In the genomic region with DNA sequence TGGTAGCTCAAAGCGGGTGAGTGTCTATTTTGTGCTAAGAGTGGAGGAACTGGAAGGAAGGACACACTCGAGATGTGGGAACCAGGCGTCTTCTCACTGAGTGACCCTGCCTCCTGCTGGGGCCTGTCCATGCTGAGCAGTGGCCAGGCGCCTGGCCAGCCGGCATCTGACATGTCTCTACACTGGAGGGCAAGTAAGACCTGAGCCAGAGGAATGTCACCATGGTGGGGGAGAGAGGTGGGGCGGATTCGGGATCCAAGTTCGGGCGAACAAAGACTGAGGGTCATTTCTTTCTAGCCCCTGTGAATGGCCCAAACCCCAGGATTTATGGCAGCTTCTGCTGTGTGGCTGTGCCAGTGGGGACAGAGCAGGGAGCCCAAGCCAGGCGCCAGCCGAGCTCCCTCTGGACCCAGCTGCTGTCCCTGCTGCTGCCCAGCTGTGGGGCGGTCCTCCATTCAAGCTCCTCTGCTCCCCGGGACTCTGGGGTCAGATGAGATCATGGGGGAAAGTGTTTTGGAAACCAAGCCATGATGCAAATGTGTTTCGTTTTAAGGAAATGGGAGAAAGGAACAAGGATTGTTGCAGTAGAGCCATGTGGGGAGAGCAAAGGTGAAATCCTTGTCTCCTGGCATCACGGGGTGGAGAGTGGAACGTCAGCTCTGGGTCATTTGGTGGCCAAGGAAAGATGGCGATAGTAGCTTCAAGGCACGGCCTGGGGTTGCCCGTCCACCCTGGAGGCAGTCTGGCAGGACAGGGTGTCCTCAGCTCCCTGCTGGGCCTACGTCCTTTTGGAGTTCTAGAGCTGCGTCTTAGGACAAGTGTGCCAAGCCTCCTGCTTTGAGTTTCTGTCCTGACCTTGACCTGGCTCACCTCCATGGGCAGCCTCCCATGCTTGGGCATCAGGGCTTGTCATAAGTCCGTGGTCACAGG, we compare ENCODE assay signal across 16 cellular contexts. TPM values are rescaled to one million over a fixed set of nuclear protein-coding genes. Genes with fewer than 3 reads are reported as not detected.
DNase-seq lines count a peak whose midpoint lies in the region; ATAC-seq and TF ChIP-seq lines count a peak whose summit lies in the region.
"Had no signal": no experiment of that assay in that cellular context is flagged by ENCODE, and none has a peak within 500 bp of the region (broad histone marks: within the 10 kb centered on the region; RNA-seq: fewer than 3 reads in every experiment).

No MANE protein-coding gene starts in this region.

- in situ Hi-C loops in G401 (cut with HindIII; ENCODE audit: low sequenced_read_pairs) = no loop called here

- H3K36me3 Mint-ChIP-seq in progenitor cell of endocrine pancreas (ENCODE audit: insufficient read depth) = peaks cover 15% of the 10 kb centered on the region
- H3K36me3 Mint-ChIP-seq in T-helper 17 cell (ENCODE audit: low read depth) = peaks cover 12% of the 10 kb centered on the region

- peaks cover 4% of the 10 kb centered on the region for H3K27me3 Mint-ChIP-seq in progenitor cell of endocrine pancreas
- H3K27me3 Mint-ChIP-seq in T-helper 17 cell = no peaks in the 10 kb centered on the region
- H3K27me3 Mint-ChIP-seq: activated CD8-positive, alpha-beta memory T cell treated with anti-CD3 and anti-CD28 coated beads, Interleukin-2, amount 10 ng/mL, durations not matched to agents 7 days and 5 days; stimulated activated naive CD8-positive, alpha-beta T cell treated with anti-CD3 and anti-CD28 coated beads, Interleukin-15, amount 100 ng/mL, for 72 hours had no signal

- H3K4me3 Mint-ChIP-seq in progenitor cell of endocrine pancreas (ENCODE audit: low read depth) = no peak overlapping the region
- H3K4me3 Mint-ChIP-seq in T-helper 17 cell = no peak overlapping the region
- H3K4me3 Mint-ChIP-seq: activated CD8-positive, alpha-beta memory T cell treated with anti-CD3 and anti-CD28 coated beads, Interleukin-2, amount 10 ng/mL, durations not matched to agents 7 days and 5 days; CD14-positive monocyte; stimulated activated naive CD8-positive, alpha-beta T cell treated with anti-CD3 and anti-CD28 coated beads, Interleukin-15, amount 100 ng/mL, for 72 hours had no signal

- H3K9me3 Mint-ChIP-seq in progenitor cell of endocrine pancreas (ENCODE audit: low read depth) = no peaks in the 10 kb centered on the region
- H3K9me3 Mint-ChIP-seq: stimulated activated naive CD8-positive, alpha-beta T cell treated with anti-CD3 and anti-CD28 coated beads, Interleukin-15, amount 100 ng/mL, for 72 hours had no signal

- ATAC-seq in left ventricle myocardium superior (peak; percentile 49), T-helper 17 cell (no peak)
- no peak for ATAC-seq in stimulated activated naive CD8-positive, alpha-beta T cell treated with anti-CD3 and anti-CD28 coated beads, Interleukin-15, Interleukin-2, amounts not matched to agents 100 U/mL and 50 U/mL, for 24 hours
- ATAC-seq: activated CD8-positive, alpha-beta memory T cell treated with anti-CD3 and anti-CD28 coated beads, Interleukin-2, amount 10 ng/mL, durations not matched to agents 7 days and 5 days; stimulated activated naive CD8-positive, alpha-beta T cell treated with anti-CD3 and anti-CD28 coated beads, Interleukin-15, amount 100 ng/mL, for 72 hours had no signal

- DNase-seq in caudate nucleus (lab: John Stamatoyannopoulos, UW) (peak in 13 of 61 donors; percentile 12 to 64 (median 26)), left ventricle myocardium superior (peak; percentile 59), progenitor cell of endocrine pancreas (ENCODE audit: low spot score, unreplicated experiment) (no peak), G401 (ENCODE audit: low spot score) (no peak), T-helper 17 cell (no peak)
- no peak for DNase-seq in stimulated activated naive CD8-positive, alpha-beta T cell treated with anti-CD3 and anti-CD28 coated beads, Interleukin-15, Interleukin-2, amounts not matched to agents 100 U/mL and 50 U/mL, for 24 hours
- no peak for DNase-seq in stimulated activated naive CD4-positive, alpha-beta T cell (lab: John Stamatoyannopoulos, UW)
- DNase-seq: activated CD4-positive, CD25-positive, alpha-beta regulatory T cell treated with anti-CD3 and anti-CD28 coated beads, Interleukin-2, amount 50 U/mL, for 72 hours; activated CD8-positive, alpha-beta memory T cell treated with anti-CD3 and anti-CD28 coated beads, Interleukin-2, amount 10 ng/mL, durations not matched to agents 7 days and 5 days; activated gamma-delta T cell treated with Interleukin-2 at 50 U/mL for 16 hours; EL; GM23248; SIG-M5; stimulated activated naive CD8-positive, alpha-beta T cell treated with anti-CD3 and anti-CD28 coated beads, Interleukin-15, amount 100 ng/mL, for 72 hours had no signal

- peak overlapping the region; percentile 95 for H3K27ac Mint-ChIP-seq in progenitor cell of endocrine pancreas
- no peak overlapping the region for H3K27ac Mint-ChIP-seq in T-helper 17 cell
- H3K27ac Mint-ChIP-seq: activated CD8-positive, alpha-beta memory T cell treated with anti-CD3 and anti-CD28 coated beads, Interleukin-2, amount 10 ng/mL, durations not matched to agents 7 days and 5 days had no signal

- no peak for TF ChIP-seq CTCF in progenitor cell of endocrine pancreas (IDR thresholded peaks at IDR 0.05; ENCODE audit: unreplicated experiment)

- peak overlapping the region; percentile 83 for H3K27ac ChIP-seq in caudate nucleus (ENCODE audit: low read depth, low read length)
- H3K27ac ChIP-seq: GM23248, neutrophil had no signal

- H3K4me1 Mint-ChIP-seq in progenitor cell of endocrine pancreas (ENCODE audit: low read depth) (peaks cover 57% of the 10 kb centered on the region), T-helper 17 cell (peaks cover 11% of the 10 kb centered on the region)
- H3K4me1 Mint-ChIP-seq: activated CD8-positive, alpha-beta memory T cell treated with anti-CD3 and anti-CD28 coated beads, Interleukin-2, amount 10 ng/mL, durations not matched to agents 7 days and 5 days had no signal

- H3K9me3 ChIP-seq in T-helper 17 cell (ENCODE audit: control insufficient read depth, low read length, poor library complexity, severe bottlenecking) = no peaks in the 10 kb centered on the region
- H3K9me3 ChIP-seq: neutrophil had no signal

- intact Hi-C loops in left ventricle myocardium superior (cut with micrococcal nuclease) = loop anchor here (10.0 kb wide), 2 partner anchors 97 to 157 kb away; no protein-coding TSS in a partner anchor

RNA-seq across cellular contexts. Expression of gene ACKR3, which starts 8.1 kb away (rescaled TPM):
- total RNA-seq in left ventricle myocardium superior = 25.4 TPM
- total RNA-seq in progenitor cell of endocrine pancreas = 18.8 and 23.3 TPM in 2 replicates
- not detected in 2 replicates for total RNA-seq in G401 (2014; rRNA removed; shearing (Covaris generic))
- total RNA-seq in T-helper 17 cell = 1 to 10 TPM; 1.3 to 2.3 TPM
